In the genomic region with DNA sequence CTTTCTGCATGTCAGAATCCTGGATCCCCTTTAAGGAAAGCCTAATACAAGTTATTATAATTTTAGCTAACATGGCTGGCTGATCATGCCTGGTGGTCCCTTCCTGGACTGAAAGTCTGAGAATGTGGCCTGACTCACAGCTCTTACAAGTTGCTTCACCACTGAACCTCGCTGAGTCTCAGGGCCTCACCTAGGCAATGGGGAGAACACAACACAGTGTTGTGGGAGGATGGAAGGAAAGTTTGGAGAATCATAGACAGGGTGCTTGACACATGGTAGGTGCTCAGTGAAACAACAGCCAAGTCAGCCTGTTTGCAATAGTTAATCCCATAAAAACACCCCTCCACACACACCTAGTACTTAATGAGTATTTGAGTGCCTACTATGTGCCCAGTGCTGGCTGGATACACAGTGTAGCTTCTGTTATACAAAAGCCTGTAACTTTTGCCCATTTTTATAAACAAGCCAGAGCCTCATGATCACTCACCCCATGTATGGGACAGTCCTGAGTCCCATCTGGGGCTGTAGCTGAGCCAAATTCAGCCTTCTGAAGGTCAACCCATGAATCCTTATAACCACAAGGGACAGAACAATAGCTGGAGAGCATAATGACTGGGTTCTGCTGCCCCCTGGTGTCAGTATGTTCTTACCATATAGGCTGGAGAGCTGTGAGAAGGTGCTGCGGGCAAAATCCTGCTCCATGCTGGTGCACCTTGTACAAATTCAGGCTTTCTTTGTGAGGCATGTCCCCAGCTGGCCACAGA, we compare ENCODE assay signal across 8 cellular contexts. TPM values are rescaled to one million over a fixed set of nuclear protein-coding genes. Genes with fewer than 3 reads are reported as not detected.
DNase-seq lines count a peak whose midpoint lies in the region; ATAC-seq, FAIRE-seq and TF ChIP-seq lines count a peak whose summit lies in the region.

No MANE protein-coding gene starts in this region.

- peak; percentile 52 for DNase-seq in GM12891 (ENCODE audit: insufficient read length, low spot score)
- peak; percentile 83 for DNase-seq in NCI-H1694 (lab: John Stamatoyannopoulos, UW)
- peak; percentile 73 for DNase-seq in T-helper 9 cell
- DNase-seq in anterior cingulate cortex (lab: John Stamatoyannopoulos, UW): peak in 51 of 58 donors; percentile 17 to 89 (median 65)
- DNase-seq in right cardiac atrium: peak; percentile 76 to 82 (median 78)
- DNase-seq in sciatic nerve (ENCODE audit: low spot score): peak; percentile 82
- DNase-seq in cerebellar nuclear complex (lab: John Stamatoyannopoulos, UW): no peak

- FAIRE-seq in GM12891 (lab: Jason Lieb, UNC): peak; percentile 99

- no peaks in the 10 kb centered on the region for H3K9me3 ChIP-seq in right cardiac atrium (ENCODE audit: control insufficient read depth, low read length)

- peaks cover 12% of the 10 kb centered on the region for H3K4me1 ChIP-seq in right cardiac atrium (ENCODE audit: control insufficient read depth, insufficient read depth, low read length)

- TF ChIP-seq POLR2A in GM12891 (IDR thresholded peaks at IDR 0.05; ENCODE audit: low read depth, low read length): no peak

- 43% methylated on average over 2 of the region's 2 CpGs for WGBS in right cardiac atrium

- intact Hi-C loops in right cardiac atrium (cut with DNase I): loop anchor here (5.0 to 10.0 kb wide), 3 partner anchors 193 to 420 kb away; no protein-coding TSS in a partner anchor
- intact Hi-C loops in sciatic nerve (cut with DNase I): no loop called here

- H3K4me3 ChIP-seq in right cardiac atrium (ENCODE audit: low read length): no peak overlapping the region

- ATAC-seq in HG02623 (IDR thresholded peaks at IDR 0.05; ENCODE audit: unreplicated experiment) (peak; percentile 64), right cardiac atrium (peak; percentile 65 to 79), sciatic nerve (peak; percentile 67)

- no peak overlapping the region for H3K27ac ChIP-seq in right cardiac atrium (ENCODE audit: low read length)

- H3K27me3 ChIP-seq in right cardiac atrium (ENCODE audit: control insufficient read depth, insufficient read depth): no peaks in the 10 kb centered on the region

TF ChIP-seq in GM12891, 5 proteins besides CTCF, POLR2A, EP300 and RAD21:
- TF ChIP-seq PAX5 (IDR thresholded peaks at IDR 0.05; ENCODE audit: insufficient read depth, low read length, severe bottlenecking): no peak
- no peak for TF ChIP-seq SPI1 (IDR thresholded peaks at IDR 0.05; ENCODE audit: low read depth, low read length)
- TF ChIP-seq TAF1 (IDR thresholded peaks at IDR 0.05; ENCODE audit: low read depth, low read length): no peak

RNA-seq across cellular contexts. Expression of gene ACSL6, which starts 3.9 kb away (rescaled TPM):
- polyA plus RNA-seq in GM12891 (2012; ENCODE audit: low read depth, missing spikeins): 0.04 TPM
- total RNA-seq in right cardiac atrium (1 to 10 TPM; 1.7 to 6.7 (median 4.3) TPM), sciatic nerve (3.3 TPM)
- polyA plus RNA-seq in right cardiac atrium: 2.7 TPM

RNA-seq across cellular contexts. Expression of gene IL3, which starts 52.9 kb away (rescaled TPM):
- polyA plus RNA-seq in GM12891 (2012; ENCODE audit: low read depth, missing spikeins): not detected
- total RNA-seq in right cardiac atrium (not detected), sciatic nerve (not detected)
- polyA plus RNA-seq in right cardiac atrium: not detected

Comparison
In these comparisons a context has a peak if more than half of its experiments do, and no peak if none do; other contexts are left out.
1. DNase-seq: peak in GM12891 (single experiment), NCI-H1694 (single experiment), T-helper 9 cell (single experiment), anterior cingulate cortex (51 of 58), right cardiac atrium (3 of 3) and sciatic nerve (single experiment); none in cerebellar nuclear complex (0 of 2).
2. Peak in every context shown above with its lines, with median percentiles within 50 percentile points of each other: ATAC-seq.